In the genomic region with DNA sequence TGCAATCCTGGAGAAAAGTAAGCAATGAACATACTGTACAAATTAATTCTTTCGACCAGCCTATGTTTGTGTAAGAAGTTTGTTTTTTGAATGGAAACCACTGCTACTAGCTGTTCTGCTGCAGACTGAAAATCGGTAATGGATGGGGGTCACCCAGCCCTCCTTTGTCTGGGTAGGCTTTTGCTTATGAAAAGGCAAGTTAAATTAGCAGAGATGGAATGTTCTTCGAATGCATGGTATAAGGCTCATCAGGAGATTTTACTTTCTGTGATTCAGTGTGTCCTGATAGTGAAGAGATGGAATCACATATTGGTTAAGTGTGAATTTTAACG, we compare ENCODE assay signal across 17 cellular contexts. TPM values are rescaled to one million over a fixed set of nuclear protein-coding genes. Genes with fewer than 3 reads are reported as not detected.
DNase-seq lines count a peak whose midpoint lies in the region; ATAC-seq and TF ChIP-seq lines count a peak whose summit lies in the region.
"Had no signal": no experiment of that assay in that cellular context is flagged by ENCODE, and none has a peak within 500 bp of the region (broad histone marks: within the 10 kb centered on the region; RNA-seq: fewer than 3 reads in every experiment).

No MANE protein-coding gene starts in this region.

- H2AFZ ChIP-seq in IMR-90 (replicated peaks; ENCODE audit: low read length, poor library complexity): no peak overlapping the region

- H3K36me3 ChIP-seq in IMR-90 (ENCODE audit: control insufficient read depth, insufficient read depth, low read length) (no peaks in the 10 kb centered on the region), mucosa of descending colon (ENCODE audit: low read depth) (no peaks in the 10 kb centered on the region)
- H3K36me3 ChIP-seq: tibial artery had no signal

- no peak overlapping the region for H4K91ac ChIP-seq in IMR-90 (ENCODE audit: insufficient read depth, low read depth, low read length)

- DNase-seq in AG04450 (ENCODE audit: low read depth, low spot score) (no peak), IMR-90 (no peak), choroid plexus epithelial cell (ENCODE audit: low read depth) (no peak), NCI-H1048 (lab: John Stamatoyannopoulos, UW) (no peak), mucosa of descending colon (no peak), iPS-NIHi11 (ENCODE audit: low spot score) (no peak)
- DNase-seq: activated CD4-positive, alpha-beta T cell treated with anti-CD3 and anti-CD28 coated beads, Interleukin-2, amount 10 ng/mL, durations not matched to agents 24 days and 14 days; activated naive CD8-positive, alpha-beta T cell treated with anti-CD3 and anti-CD28 coated beads, Interleukin-2, amount 50 U/mL, for 24 hours; activated T-cell treated with anti-CD3 and anti-CD28 coated beads, Interleukin-2, amount 50 U/mL, for 24 hours; BE2C; islet precursor cell; stimulated activated CD4-positive, alpha-beta T cell treated with anti-CD3 and anti-CD28 coated beads, Interleukin-2, amount 100 ng/mL, for 24 hours; stimulated activated CD8-positive, alpha-beta memory T cell treated with anti-CD3 and anti-CD28 coated beads, Interleukin-4, amount 100 ng/mL, for 48 hours; T-helper 17 cell; tibial artery had no signal

- H4K8ac ChIP-seq in IMR-90 (ENCODE audit: low read depth in 2 of 2, low read length in 2 of 2): no peak overlapping the region

- intact Hi-C loops in IMR-90 (cut with micrococcal nuclease) (loop anchor here (2.0 kb wide), 1 partner anchor 49 kb away; no protein-coding TSS in a partner anchor), mucosa of descending colon (cut with DNase I, micrococcal nuclease) (no loop called here)

- no peaks in the 10 kb centered on the region for H3K79me1 ChIP-seq in IMR-90 (ENCODE audit: low read depth in 1 of 2, low read length in 2 of 2)

- no peak for TF ChIP-seq POLR2A in IMR-90 (IDR thresholded peaks at IDR 0.05; ENCODE audit: low read depth, low read length)

- peaks cover 6% of the 10 kb centered on the region for H3K27me3 Mint-ChIP-seq in nephron (ENCODE audit: low read depth)

- no peaks in the 10 kb centered on the region for H3K9me1 ChIP-seq in IMR-90 (ENCODE audit: insufficient read depth, low read length)

- H2BK5ac ChIP-seq in IMR-90 (ENCODE audit: low read depth, low read length, poor library complexity, severe bottlenecking): no peak overlapping the region

- peaks cover 23% of the 10 kb centered on the region for H3K4me1 Mint-ChIP-seq in nephron
- H3K4me1 Mint-ChIP-seq: activated CD4-positive, alpha-beta T cell treated with anti-CD3 and anti-CD28 coated beads, Interleukin-2, amount 10 ng/mL, durations not matched to agents 24 days and 14 days; activated naive CD8-positive, alpha-beta T cell treated with anti-CD3 and anti-CD28 coated beads, Interleukin-2, amount 50 U/mL, for 24 hours had no signal

- no peak; the same call in 1 of the 2 replicates for ATAC-seq in IMR-90 (ENCODE audit: low read depth)
- no peak for ATAC-seq in mucosa of descending colon
- ATAC-seq in HG02798 (IDR thresholded peaks at IDR 0.05; ENCODE audit: poor library complexity, unreplicated experiment): no peak
- ATAC-seq: activated naive CD8-positive, alpha-beta T cell treated with anti-CD3 and anti-CD28 coated beads, Interleukin-2, amount 50 U/mL, for 24 hours; T-helper 17 cell had no signal

- in situ Hi-C loops in IMR-90 (cut with MboI; ENCODE audit: low sequenced_read_pairs): no loop called here

- CTCF ChIA-PET in AG04450 (lab: Charles Lee) (no interaction called here), IMR-90 (lab: Yijun Ruan, JAX) (no interaction called here)

- H2AK9ac ChIP-seq in IMR-90 (replicated peaks; ENCODE audit: low read depth, low read length, poor library complexity): no peak overlapping the region

- no peak overlapping the region for H3K27ac ChIP-seq in AG04450 (ENCODE audit: low read depth, low read length)
- H3K27ac ChIP-seq in IMR-90 (ENCODE audit: insufficient read depth, low read length): no peak overlapping the region
- H3K27ac ChIP-seq: tibial artery had no signal

- TF ChIP-seq RAD21 in IMR-90 (IDR thresholded peaks at IDR 0.05; ENCODE audit: low read length): no peak

- dilution Hi-C loops in IMR-90 (cut with HindIII; ENCODE audit: low sequenced_read_pairs, unreplicated experiment): no loop called here

- peak overlapping the region; percentile 43; the same call in 1 of the 2 replicates for H3K4me3 ChIP-seq in AG04450 (ENCODE audit: low read depth, low read length)
- peak overlapping the region; percentile 28; the same call in 1 of the 2 replicates for H3K4me3 ChIP-seq in IMR-90 (ENCODE audit: insufficient read depth, low read depth, low read length)
- peak overlapping the region; percentile 55 for H3K4me3 ChIP-seq in choroid plexus epithelial cell (ENCODE audit: low read depth, low read length)
- H3K4me3 ChIP-seq in mucosa of descending colon: no peak overlapping the region
- H3K4me3 ChIP-seq: tibial artery had no signal

- H3K4me1 ChIP-seq in IMR-90 (ENCODE audit: control insufficient read depth, insufficient read depth, low read length): no peaks in the 10 kb centered on the region
- no peaks in the 10 kb centered on the region for H3K4me1 ChIP-seq in mucosa of descending colon (ENCODE audit: low read depth)

- WGBS in IMR-90 (ENCODE audit: extremely low coverage in 2 of 2, insufficient read length in 1 of 2), 2 experiments: no CpG with 5 or more reads among the region's 4 CpGs

- H3K4ac ChIP-seq in IMR-90 (ENCODE audit: low read depth, low read length): no peak overlapping the region

- H3K9me3 Mint-ChIP-seq in nephron: no peaks in the 10 kb centered on the region
- H3K9me3 Mint-ChIP-seq: activated CD4-positive, alpha-beta T cell treated with anti-CD3 and anti-CD28 coated beads, Interleukin-2, amount 10 ng/mL, durations not matched to agents 24 days and 14 days; activated naive CD8-positive, alpha-beta T cell treated with anti-CD3 and anti-CD28 coated beads, Interleukin-2, amount 50 U/mL, for 24 hours; activated T-cell treated with anti-CD3 and anti-CD28 coated beads, Interleukin-2, amount 50 U/mL, for 24 hours had no signal

- no peak overlapping the region for H3K56ac ChIP-seq in IMR-90 (ENCODE audit: extremely low read depth, insufficient read depth, low read length)

- no peak overlapping the region for H3K9ac ChIP-seq in IMR-90 (ENCODE audit: low read depth, low read length)

- H3K27me3 ChIP-seq in AG04450 (ENCODE audit: control insufficient read depth, insufficient read depth, low read length): no peaks in the 10 kb centered on the region
- H3K27me3 ChIP-seq in IMR-90 (ENCODE audit: control insufficient read depth, insufficient read depth, low read length): peaks cover 8% of the 10 kb centered on the region
- H3K27me3 ChIP-seq: BE2C had no signal

- H3K23ac ChIP-seq in IMR-90 (ENCODE audit: low read depth, low read length): no peak overlapping the region

- H2AK5ac ChIP-seq in IMR-90 (ENCODE audit: low read depth, low read length): no peak overlapping the region

- no peak overlapping the region for H2BK120ac ChIP-seq in IMR-90 (ENCODE audit: low read depth, low read length)

- peak overlapping the region; percentile 81 for H3K4me2 ChIP-seq in IMR-90 (ENCODE audit: low read depth, low read length)

- H4K5ac ChIP-seq in IMR-90 (ENCODE audit: low read depth, low read length): no peak overlapping the region

- no peaks in the 10 kb centered on the region for H3K36me3 Mint-ChIP-seq in nephron (ENCODE audit: low read depth)

- peak overlapping the region; percentile 25 to 48 (median 38) for H3K27ac Mint-ChIP-seq in nephron
- H3K27ac Mint-ChIP-seq: activated CD4-positive, alpha-beta T cell treated with anti-CD3 and anti-CD28 coated beads, Interleukin-2, amount 10 ng/mL, durations not matched to agents 24 days and 14 days; activated naive CD8-positive, alpha-beta T cell treated with anti-CD3 and anti-CD28 coated beads, Interleukin-2, amount 50 U/mL, for 24 hours; activated T-cell treated with anti-CD3 and anti-CD28 coated beads, Interleukin-2, amount 50 U/mL, for 24 hours; T-helper 17 cell had no signal

- no peak overlapping the region for H3K14ac ChIP-seq in IMR-90 (replicated peaks; ENCODE audit: low read depth, low read length)

- no peak overlapping the region for H2BK15ac ChIP-seq in IMR-90 (ENCODE audit: low read depth, low read length)

- POLR2A ChIA-PET in AG04450 (lab: Yijun Ruan, JAX): interaction anchor here (0.7 kb wide), 2 partner anchors 12 to 551 kb away, joined by 3 to 4 read pairs; no protein-coding TSS in a partner anchor
- POLR2A ChIA-PET in IMR-90 (lab: Charles Lee; ENCODE audit: unreplicated experiment): no interaction called here

- H3K9me3 ChIP-seq in AG04450 (ENCODE audit: control insufficient read depth, insufficient read depth, low read length) (no peaks in the 10 kb centered on the region), IMR-90 (ENCODE audit: control insufficient read depth, insufficient read depth, low read length) (no peaks in the 10 kb centered on the region), mucosa of descending colon (no peaks in the 10 kb centered on the region)
- H3K9me3 ChIP-seq: BE2C, tibial artery had no signal

- no peak overlapping the region for H2BK20ac ChIP-seq in IMR-90 (ENCODE audit: low read depth, low read length)

- BruUV-seq in IMR-90 (replicated peaks; lab: Mats Ljungman, UMichigan): no TSS peak

- no peak overlapping the region for H3K18ac ChIP-seq in IMR-90 (ENCODE audit: low read depth, low read length)

- no peak for TF ChIP-seq CTCF in AG04450 (IDR thresholded peaks at IDR 0.05; ENCODE audit: low read depth, low read length)
- TF ChIP-seq CTCF in IMR-90 (conservative IDR thresholded peaks at IDR 0.05; ENCODE audit: low read depth, low read length): no peak
- no peak for TF ChIP-seq CTCF in choroid plexus epithelial cell (conservative IDR thresholded peaks at IDR 0.05; ENCODE audit: low read depth, low read length)
- TF ChIP-seq CTCF in nephron (IDR thresholded peaks at IDR 0.05; ENCODE audit: unreplicated experiment in 3 of 3): no peak
- no peak for TF ChIP-seq CTCF in mucosa of descending colon (IDR thresholded peaks at IDR 0.05)

- peak overlapping the region in 2 of 3 experiments; percentile 64 to 66 for H3K4me3 Mint-ChIP-seq in nephron
- H3K4me3 Mint-ChIP-seq: activated CD4-positive, alpha-beta T cell treated with anti-CD3 and anti-CD28 coated beads, Interleukin-2, amount 10 ng/mL, durations not matched to agents 24 days and 14 days; activated naive CD8-positive, alpha-beta T cell treated with anti-CD3 and anti-CD28 coated beads, Interleukin-2, amount 50 U/mL, for 24 hours; activated T-cell treated with anti-CD3 and anti-CD28 coated beads, Interleukin-2, amount 50 U/mL, for 24 hours; T-helper 17 cell had no signal

- H4K20me1 ChIP-seq in IMR-90 (ENCODE audit: insufficient read depth, low read length): no peaks in the 10 kb centered on the region

RNA-seq across cellular contexts. Expression of gene EEF1B2, which starts 53.8 kb away (rescaled TPM):
- 891 and 1,211 TPM in 2 replicates for polyA plus RNA-seq in AG04450 (2011; rRNA removed)
- 357 and 518 TPM in 2 replicates for polyA minus RNA-seq in AG04450 (2011; rRNA and poly(A)+ RNA removed)
- total RNA-seq in IMR-90 (2012; rRNA removed): 574 and 672 TPM in 2 replicates
- 751 and 815 TPM in 2 replicates for polyA plus RNA-seq in IMR-90 (2012; rRNA removed)
- polyA plus RNA-seq in IMR-90 (2012; cell fraction: cytosol; rRNA removed): 650 and 801 TPM in 2 replicates
- polyA plus RNA-seq in IMR-90 (2012; cell fraction: nucleus; rRNA removed; ENCODE audit: low replicate concordance): 184 and 306 TPM in 2 replicates
- total RNA-seq in mucosa of descending colon: 100 to 1,000 TPM; 374 to 475 (median 385) TPM

RNA-seq across cellular contexts. Expression of gene NDUFS1, which starts 54.2 kb away (rescaled TPM):
- polyA plus RNA-seq in AG04450 (2011; rRNA removed): 105 and 129 TPM in 2 replicates
- 99.7 and 114 TPM in 2 replicates for polyA minus RNA-seq in AG04450 (2011; rRNA and poly(A)+ RNA removed)
- 118 and 187 TPM in 2 replicates for total RNA-seq in IMR-90 (2012; rRNA removed)
- 58.8 and 72.1 TPM in 2 replicates for polyA plus RNA-seq in IMR-90 (2012; rRNA removed)
- 15.5 and 28.2 TPM in 2 replicates for polyA plus RNA-seq in IMR-90 (2012; cell fraction: cytosol; rRNA removed)
- polyA plus RNA-seq in IMR-90 (2012; cell fraction: nucleus; rRNA removed; ENCODE audit: low replicate concordance): 10.1 and 47.4 TPM in 2 replicates
- 100 to 1,000 TPM; 132 to 172 (median 140) TPM for total RNA-seq in mucosa of descending colon
